ENCODE assay signal across 13 cellular contexts in the genomic region with DNA sequence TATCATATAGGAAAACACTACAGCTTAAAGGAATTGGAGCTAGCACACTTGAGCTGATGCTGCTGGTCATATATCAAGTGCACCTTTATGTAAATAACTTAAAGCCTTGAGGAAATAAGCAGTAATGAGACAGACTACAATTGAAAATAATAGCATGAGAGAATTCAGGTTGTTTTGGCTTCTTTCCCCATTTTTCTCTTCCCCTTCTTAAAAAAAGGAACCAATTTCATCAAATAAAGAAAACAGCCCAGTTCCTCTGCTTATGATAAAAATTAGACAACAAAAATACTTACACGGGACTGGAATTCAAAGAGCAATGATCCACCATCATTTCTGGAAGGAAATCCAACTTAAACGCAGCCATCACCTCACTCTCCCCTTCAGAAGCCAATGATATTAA. TPM values are rescaled to one million over a fixed set of nuclear protein-coding genes. Genes with fewer than 3 reads are reported as not detected.
DNase-seq lines count a peak whose midpoint lies in the region; ATAC-seq and TF ChIP-seq lines count a peak whose summit lies in the region.
"Had no signal": no experiment of that assay in that cellular context is flagged by ENCODE, and none has a peak within 500 bp of the region (broad histone marks: within the 10 kb centered on the region; RNA-seq: fewer than 3 reads in every experiment).

No MANE protein-coding gene starts in this region.

- H3K79me2 ChIP-seq in OCI-LY3 (ENCODE audit: low read length): peaks cover 100% of the 10 kb centered on the region

- peaks cover 5% of the 10 kb centered on the region for H3K36me3 ChIP-seq in left ventricle myocardium inferior
- H3K36me3 ChIP-seq in heart left ventricle: peaks cover 0 to 32% (median 6%) of the 10 kb centered on the region in 9 donors
- H3K36me3 ChIP-seq in OCI-LY3 (replicated peaks; ENCODE audit: low read depth, low read length): peaks cover 43% of the 10 kb centered on the region
- H3K36me3 ChIP-seq in iPS-15b (ENCODE audit: control insufficient read depth, insufficient read depth, low read length): no peaks in the 10 kb centered on the region
- no peaks in the 10 kb centered on the region for H3K36me3 ChIP-seq in thoracic aorta

- H3K4me3 ChIP-seq in left ventricle myocardium inferior (no peak overlapping the region), heart left ventricle (peak overlapping the region in 2 of 12 donors; percentile 1 to 25), OCI-LY3 (ENCODE audit: low read length) (peak overlapping the region; percentile 47), iPS-15b (ENCODE audit: low read depth, low read length) (no peak overlapping the region), thoracic aorta (peak overlapping the region; percentile 26)
- H3K4me3 ChIP-seq: MG63 had no signal

- no peak overlapping the region for H2AFZ ChIP-seq in OCI-LY3 (ENCODE audit: low read depth, low read length)

- H3K27ac ChIP-seq in left ventricle myocardium inferior (replicated peaks): peak overlapping the region; percentile 16
- peak overlapping the region in 1 of 12 donors; percentile 84 for H3K27ac ChIP-seq in heart left ventricle
- H3K27ac ChIP-seq in OCI-LY3 (ENCODE audit: low read length): peak overlapping the region; percentile 83
- peak overlapping the region in 1 of 2 donors; percentile 40 for H3K27ac ChIP-seq in thoracic aorta

- H3K4me2 ChIP-seq in OCI-LY3 (ENCODE audit: low read length): peak overlapping the region; percentile 69

- no peak for DNase-seq in left ventricle myocardium inferior
- DNase-seq in heart left ventricle: no peak
- DNase-seq in thoracic aorta (ENCODE audit: low spot score): no peak
- no peak for DNase-seq in SKM-1 (lab: John Stamatoyannopoulos, UW; ENCODE audit: unreplicated experiment)
- no peak for DNase-seq in foreskin melanocyte
- DNase-seq: activated T-cell treated with anti-CD3 and anti-CD28 coated beads for 4 hours; effector memory CD4-positive, alpha-beta T cell; MG63; stimulated activated CD4-positive, alpha-beta T cell treated with anti-CD3 and anti-CD28 coated beads, Interleukin-2, amount 100 ng/mL, for 24 hours; stimulated activated naive CD4-positive, alpha-beta T cell treated with Interleukin-2 at 50 U/mL for 16 hours had no signal

- TF ChIP-seq CTCF in left ventricle myocardium inferior (IDR thresholded peaks at IDR 0.05; ENCODE audit: borderline replicate concordance) (no peak), heart left ventricle (IDR thresholded peaks at IDR 0.05) (no peak), OCI-LY3 (IDR thresholded peaks at IDR 0.05; ENCODE audit: low read depth, low read length) (no peak), thoracic aorta (IDR thresholded peaks at IDR 0.05) (no peak)

- intact Hi-C loops in left ventricle myocardium inferior (cut with micrococcal nuclease) (no loop called here), heart left ventricle (cut with DNase I) (loop anchor here in 4 of 10 donors (5.0 to 10.0 kb wide), 4 partner anchors 43 to 56 kb away; a partner anchor contains a TSS)

- H3K9me3 ChIP-seq in left ventricle myocardium inferior (replicated peaks): no peaks in the 10 kb centered on the region
- H3K9me3 ChIP-seq in heart left ventricle: no peaks in the 10 kb centered on the region
- no peaks in the 10 kb centered on the region for H3K9me3 ChIP-seq in OCI-LY3 (ENCODE audit: insufficient read depth, low read length)
- H3K9me3 ChIP-seq in iPS-15b (ENCODE audit: control insufficient read depth, insufficient read depth, low read length): no peaks in the 10 kb centered on the region
- no peaks in the 10 kb centered on the region for H3K9me3 ChIP-seq in thoracic aorta
- H3K9me3 ChIP-seq: MG63 had no signal

- no peaks in the 10 kb centered on the region for H3K27me3 ChIP-seq in left ventricle myocardium inferior (ENCODE audit: low read depth)
- no peaks in the 10 kb centered on the region for H3K27me3 ChIP-seq in heart left ventricle
- H3K27me3 ChIP-seq in OCI-LY3 (ENCODE audit: low read depth, low read length): no peaks in the 10 kb centered on the region
- H3K27me3 ChIP-seq in iPS-15b (ENCODE audit: control insufficient read depth, insufficient read depth, low read length): no peaks in the 10 kb centered on the region
- no peaks in the 10 kb centered on the region for H3K27me3 ChIP-seq in thoracic aorta (replicated peaks; ENCODE audit: insufficient read depth)
- H3K27me3 ChIP-seq: MG63 had no signal

- peaks cover 73% of the 10 kb centered on the region for H4K20me1 ChIP-seq in OCI-LY3 (ENCODE audit: insufficient read depth, low read length)

- H3K9ac ChIP-seq in OCI-LY3 (ENCODE audit: low read length) (peak overlapping the region; percentile 55), iPS-15b (ENCODE audit: low read depth, low read length) (peak overlapping the region; percentile 19)

- H3K4me1 ChIP-seq in left ventricle myocardium inferior (peaks cover 73% of the 10 kb centered on the region), heart left ventricle (peaks cover 4 to 81% (median 57%) of the 10 kb centered on the region in 12 donors), OCI-LY3 (ENCODE audit: low read length) (peaks cover 58% of the 10 kb centered on the region), iPS-15b (ENCODE audit: control insufficient read depth, insufficient read depth, low read length) (peaks cover 38% of the 10 kb centered on the region), thoracic aorta (ENCODE audit: control insufficient read depth in 1 of 2, low read depth in 2 of 2) (peaks cover 47 to 64% of the 10 kb centered on the region in 2 donors)

- no peak for ATAC-seq in heart left ventricle
- ATAC-seq in thoracic aorta (ENCODE audit: insufficient number of reproducible peaks, low FRiP score, low read depth): no peak
- ATAC-seq in esophagus mucosa: no peak

- WGBS in heart left ventricle, 4 donors: 57 to 63% (median 60%) methylated on average over 2 of the region's 2 CpGs

- no peak for TF ChIP-seq POLR2A in heart left ventricle (IDR thresholded peaks at IDR 0.05)

RNA-seq across cellular contexts. Expression of a gene that starts 50.2 kb away (rescaled TPM):
- 2.2 TPM for total RNA-seq in left ventricle myocardium inferior
- total RNA-seq in heart left ventricle: 1 to 10 TPM; 1.4 to 6.5 (median 3.6) TPM
- 1 to 10 TPM in 1 of 2 donors, under 1 TPM in 1; 0.43 to 2.2 TPM for polyA plus RNA-seq in heart left ventricle
- under 1 TPM in 1 of 2 donors, not detected in 1; 0.41 TPM for total RNA-seq in thoracic aorta
- 0.44 TPM for total RNA-seq in esophagus mucosa

RNA-seq across cellular contexts. Expression of a gene that starts 53.8 kb away (rescaled TPM):
- total RNA-seq in left ventricle myocardium inferior (88.6 TPM), heart left ventricle (100 to 1,000 TPM in 2 of 9 donors, 10 to 100 TPM in 7; 63.3 to 111 (median 88.6) TPM), thoracic aorta (100 to 1,000 TPM; 112 to 114 TPM), esophagus mucosa (63.7 TPM)
- 10 to 100 TPM; 27.3 to 65.2 TPM for polyA plus RNA-seq in heart left ventricle

Comparison
In these comparisons a context has a peak if more than half of its experiments do, and no peak if none do; other contexts are left out.
1. H3K4me3 ChIP-seq: peak in OCI-LY3 (single experiment) and thoracic aorta (single experiment); none in left ventricle myocardium inferior (single experiment) and iPS-15b (single experiment).